Comparison of ENCODE assay signal across 10 cellular contexts in genomic region chr15:45112143-45112591, GRCh38. TPM values are rescaled to one million over a fixed set of nuclear protein-coding genes. Genes with fewer than 3 reads are reported as not detected.
DNase-seq lines count a peak whose midpoint lies in the region; ATAC-seq and TF ChIP-seq lines count a peak whose summit lies in the region.
"Had no signal": no experiment of that assay in that cellular context is flagged by ENCODE, and none has a peak within 500 bp of the region (broad histone marks: within the 10 kb centered on the region; RNA-seq: fewer than 3 reads in every experiment).

No MANE protein-coding gene starts in this region.

- H3K27me3 Mint-ChIP-seq in activated T-cell treated with anti-CD3 and anti-CD28 coated beads, Interleukin-2, amount 50 U/mL, for 4 hours (ENCODE audit: low read depth): peaks cover 78% of the 10 kb centered on the region
- H3K27me3 Mint-ChIP-seq in activated CD8-positive, alpha-beta T cell treated with anti-CD3 and anti-CD28 coated beads for 36 hours: peaks cover 73% of the 10 kb centered on the region
- H3K27me3 Mint-ChIP-seq in stimulated activated naive CD8-positive, alpha-beta T cell treated with anti-CD3 and anti-CD28 coated beads, Interleukin-15, amount 100 ng/mL, for 72 hours: peaks cover 83% of the 10 kb centered on the region

- H3K79me1 ChIP-seq in mesenchymal stem cell (replicated peaks; ENCODE audit: low read length, poor library complexity, severe bottlenecking): no peaks in the 10 kb centered on the region

- H3K36me3 Mint-ChIP-seq in activated T-cell treated with anti-CD3 and anti-CD28 coated beads, Interleukin-2, amount 50 U/mL, for 4 hours (ENCODE audit: insufficient read depth): no peaks in the 10 kb centered on the region
- H3K36me3 Mint-ChIP-seq in activated CD8-positive, alpha-beta T cell treated with anti-CD3 and anti-CD28 coated beads for 36 hours (ENCODE audit: low read depth): no peaks in the 10 kb centered on the region

- peaks cover 11% of the 10 kb centered on the region for H3K4me1 ChIP-seq in iPS-18a (ENCODE audit: control insufficient read depth, low read depth, low read length)
- peaks cover 25% of the 10 kb centered on the region for H3K4me1 ChIP-seq in mesenchymal stem cell (ENCODE audit: control insufficient read depth, insufficient read depth, low read depth, low read length)

- no peak overlapping the region for H4K8ac ChIP-seq in mesenchymal stem cell (ENCODE audit: low read length)

- H3K36me3 ChIP-seq in iPS-18a (ENCODE audit: control insufficient read depth, low read depth, low read length): no peaks in the 10 kb centered on the region
- H3K36me3 ChIP-seq in mesenchymal stem cell (ENCODE audit: control insufficient read depth in 1 of 2, insufficient read depth in 2 of 2, low read depth in 1 of 2, low read length in 2 of 2): no peaks in the 10 kb centered on the region

- CTCF ChIA-PET in activated CD8-positive, alpha-beta T cell treated with anti-CD3 and anti-CD28 coated beads for 36 hours (lab: Charles Lee): interaction anchor here (1.7 to 2.0 kb wide), 2 partner anchors 12 to 15 kb away, joined by 4 to 13 read pairs; no protein-coding TSS in a partner anchor

- POLR2A ChIA-PET in activated CD8-positive, alpha-beta T cell treated with anti-CD3 and anti-CD28 coated beads for 36 hours (lab: Charles Lee): no interaction called here

- H3K18ac ChIP-seq in mesenchymal stem cell (ENCODE audit: low read depth in 1 of 2, low read length in 2 of 2): no peak overlapping the region

- H3K4me1 Mint-ChIP-seq in activated T-cell treated with anti-CD3 and anti-CD28 coated beads, Interleukin-2, amount 50 U/mL, for 4 hours (ENCODE audit: low read depth): peaks cover 39% of the 10 kb centered on the region
- H3K4me1 Mint-ChIP-seq in activated CD8-positive, alpha-beta T cell treated with anti-CD3 and anti-CD28 coated beads for 36 hours (ENCODE audit: low read depth): peaks cover 40% of the 10 kb centered on the region
- H3K4me1 Mint-ChIP-seq in stimulated activated naive CD8-positive, alpha-beta T cell treated with anti-CD3 and anti-CD28 coated beads, Interleukin-15, amount 100 ng/mL, for 72 hours: peaks cover 53% of the 10 kb centered on the region

- no peak overlapping the region for H2AK5ac ChIP-seq in mesenchymal stem cell (ENCODE audit: low read length, severe bottlenecking)

- no peak overlapping the region for H3K4ac ChIP-seq in mesenchymal stem cell (ENCODE audit: low read depth in 1 of 2, low read length in 2 of 2)

- no peak overlapping the region for H3K14ac ChIP-seq in mesenchymal stem cell (ENCODE audit: low read length in 2 of 2)

- H3K4me3 ChIP-seq in iPS-18a (ENCODE audit: low read length): peak overlapping the region; percentile 50
- H3K4me3 ChIP-seq in mesenchymal stem cell (ENCODE audit: insufficient read depth in 1 of 2, low read depth in 1 of 2, low read length in 2 of 2): peak overlapping the region in 1 of 2 experiments; percentile 8

- WGBS in mesenchymal stem cell: 2% methylated on average over 9 of the region's 13 CpGs

- intact Hi-C loops in activated CD8-positive, alpha-beta T cell treated with anti-CD3 and anti-CD28 coated beads for 36 hours (cut with micrococcal nuclease): no loop called here

- H2BK5ac ChIP-seq in mesenchymal stem cell (ENCODE audit: low read depth, low read length, poor library complexity, severe bottlenecking): no peak overlapping the region

- no peak overlapping the region for H2BK120ac ChIP-seq in mesenchymal stem cell (ENCODE audit: low read depth, low read length)

- no peak overlapping the region for H3K23ac ChIP-seq in mesenchymal stem cell (ENCODE audit: low read length in 2 of 2)

- peaks cover 86% of the 10 kb centered on the region for H3K27me3 ChIP-seq in iPS-18a (ENCODE audit: control insufficient read depth, insufficient read depth, low read length)
- H3K27me3 ChIP-seq in mesenchymal stem cell (ENCODE audit: control insufficient read depth in 1 of 2, insufficient read depth in 1 of 2, low read length in 2 of 2): peaks cover 78 to 83% of the 10 kb centered on the region in 2 experiments

- no peak for TF ChIP-seq CTCF in activated CD8-positive, alpha-beta T cell treated with anti-CD3 and anti-CD28 coated beads for 36 hours (IDR thresholded peaks at IDR 0.05)

- H2AFZ ChIP-seq in mesenchymal stem cell (ENCODE audit: low read depth, low read length): no peak overlapping the region

- no peaks in the 10 kb centered on the region for H3K9me3 Mint-ChIP-seq in activated T-cell treated with anti-CD3 and anti-CD28 coated beads, Interleukin-2, amount 50 U/mL, for 4 hours
- H3K9me3 Mint-ChIP-seq in activated CD8-positive, alpha-beta T cell treated with anti-CD3 and anti-CD28 coated beads for 36 hours: no peaks in the 10 kb centered on the region
- no peaks in the 10 kb centered on the region for H3K9me3 Mint-ChIP-seq in stimulated activated naive CD8-positive, alpha-beta T cell treated with anti-CD3 and anti-CD28 coated beads, Interleukin-15, amount 100 ng/mL, for 72 hours
- H3K9me3 Mint-ChIP-seq: activated CD4-positive, alpha-beta T cell treated with anti-CD3 and anti-CD28 coated beads, Interleukin-2, amount 10 ng/mL, durations not matched to agents 7 days and 5 days had no signal

- no peak overlapping the region for H2BK15ac ChIP-seq in mesenchymal stem cell (ENCODE audit: low read depth, poor library complexity, severe bottlenecking)

- H3K27ac Mint-ChIP-seq in activated CD8-positive, alpha-beta T cell treated with anti-CD3 and anti-CD28 coated beads for 36 hours: no peak overlapping the region
- no peak overlapping the region for H3K27ac Mint-ChIP-seq in stimulated activated naive CD8-positive, alpha-beta T cell treated with anti-CD3 and anti-CD28 coated beads, Interleukin-15, amount 100 ng/mL, for 72 hours

- H4K91ac ChIP-seq in mesenchymal stem cell (ENCODE audit: low read length): no peak overlapping the region

- no peak overlapping the region for H2BK12ac ChIP-seq in mesenchymal stem cell (ENCODE audit: low read length in 2 of 2)

- no peak for ATAC-seq in activated T-cell treated with anti-CD3 and anti-CD28 coated beads, Interleukin-2, amount 50 U/mL, for 4 hours
- no peak for ATAC-seq in activated CD8-positive, alpha-beta T cell treated with anti-CD3 and anti-CD28 coated beads for 36 hours
- ATAC-seq in stimulated activated naive CD8-positive, alpha-beta T cell treated with anti-CD3 and anti-CD28 coated beads, Interleukin-15, amount 100 ng/mL, for 72 hours: no peak
- ATAC-seq in HG02870 (IDR thresholded peaks at IDR 0.05; ENCODE audit: unreplicated experiment): no peak

- H3K4me3 Mint-ChIP-seq in activated T-cell treated with anti-CD3 and anti-CD28 coated beads, Interleukin-2, amount 50 U/mL, for 4 hours: peak overlapping the region; percentile 29
- H3K4me3 Mint-ChIP-seq in activated CD8-positive, alpha-beta T cell treated with anti-CD3 and anti-CD28 coated beads for 36 hours: peak overlapping the region; percentile 7
- peak overlapping the region; percentile 54 to 68 for H3K4me3 Mint-ChIP-seq in stimulated activated naive CD8-positive, alpha-beta T cell treated with anti-CD3 and anti-CD28 coated beads, Interleukin-15, amount 100 ng/mL, for 72 hours
- H3K4me3 Mint-ChIP-seq: activated CD4-positive, alpha-beta T cell treated with anti-CD3 and anti-CD28 coated beads, Interleukin-2, amount 10 ng/mL, durations not matched to agents 7 days and 5 days had no signal

- no peak for DNase-seq in activated T-cell treated with anti-CD3 and anti-CD28 coated beads, Interleukin-2, amount 50 U/mL, for 4 hours
- DNase-seq in activated T-cell treated with anti-CD3 and anti-CD28 coated beads for 4 hours: no peak
- no peak for DNase-seq in activated CD8-positive, alpha-beta T cell treated with anti-CD3 and anti-CD28 coated beads for 36 hours
- no peak for DNase-seq in stimulated activated naive CD8-positive, alpha-beta T cell treated with anti-CD3 and anti-CD28 coated beads, Interleukin-15, amount 100 ng/mL, for 72 hours
- no peak for DNase-seq in mesenchymal stem cell
- DNase-seq in activated gamma-delta T cell (lab: John Stamatoyannopoulos, UW): no peak
- DNase-seq: activated CD4-positive, alpha-beta T cell treated with anti-CD3 and anti-CD28 coated beads, Interleukin-2, amount 10 ng/mL, durations not matched to agents 7 days and 5 days had no signal

- H3K9me3 ChIP-seq in iPS-18a (ENCODE audit: control insufficient read depth, low read depth, low read length): no peaks in the 10 kb centered on the region
- no peaks in the 10 kb centered on the region for H3K9me3 ChIP-seq in mesenchymal stem cell (ENCODE audit: control insufficient read depth, low read length)

- H3K9ac ChIP-seq in iPS-18a (ENCODE audit: low read length): no peak overlapping the region
- H3K9ac ChIP-seq in mesenchymal stem cell (ENCODE audit: low read length): no peak overlapping the region

- no peak overlapping the region for H3K27ac ChIP-seq in iPS-18a (ENCODE audit: low read length)
- no peak overlapping the region for H3K27ac ChIP-seq in mesenchymal stem cell (ENCODE audit: low read length, poor library complexity, severe bottlenecking)

- H3K4me2 ChIP-seq in mesenchymal stem cell (ENCODE audit: low read length, poor library complexity, severe bottlenecking): no peak overlapping the region

RNA-seq across cellular contexts. Expression of gene DUOX2, which starts 1.8 kb away (rescaled TPM):
- under 1 TPM; 0.05 to 0.11 (median 0.10) TPM for total RNA-seq in activated T-cell treated with anti-CD3 and anti-CD28 coated beads, Interleukin-2, amount 50 U/mL, for 4 hours
- total RNA-seq in activated CD8-positive, alpha-beta T cell treated with anti-CD3 and anti-CD28 coated beads for 36 hours: under 1 TPM; 0.05 to 0.18 TPM
- polyA plus RNA-seq in mesenchymal stem cell (2013, experiment 1 of 2): not detected
- polyA plus RNA-seq in mesenchymal stem cell (2013, experiment 2 of 2): not detected

RNA-seq across cellular contexts. Expression of gene DUOXA2, which starts 2.0 kb away (rescaled TPM):
- total RNA-seq in activated T-cell treated with anti-CD3 and anti-CD28 coated beads, Interleukin-2, amount 50 U/mL, for 4 hours: not detected
- total RNA-seq in activated CD8-positive, alpha-beta T cell treated with anti-CD3 and anti-CD28 coated beads for 36 hours: not detected
- not detected for polyA plus RNA-seq in mesenchymal stem cell (2013, experiment 1 of 2)
- polyA plus RNA-seq in mesenchymal stem cell (2013, experiment 2 of 2): not detected
- total RNA-seq: activated CD4-positive, alpha-beta T cell treated with anti-CD3 and anti-CD28 coated beads, Interleukin-2, amount 10 ng/mL, durations not matched to agents 7 days and 5 days; lower leg skin had no signal

RNA-seq across cellular contexts. Expression of gene DUOXA1, which starts 17.5 kb away (rescaled TPM):
- under 1 TPM; 0.08 to 0.58 (median 0.24) TPM for total RNA-seq in activated T-cell treated with anti-CD3 and anti-CD28 coated beads, Interleukin-2, amount 50 U/mL, for 4 hours
- total RNA-seq in activated CD8-positive, alpha-beta T cell treated with anti-CD3 and anti-CD28 coated beads for 36 hours: not detected
- not detected for polyA plus RNA-seq in mesenchymal stem cell (2013, experiment 1 of 2)
- not detected for polyA plus RNA-seq in mesenchymal stem cell (2013, experiment 2 of 2)
- total RNA-seq: activated CD4-positive, alpha-beta T cell treated with anti-CD3 and anti-CD28 coated beads, Interleukin-2, amount 10 ng/mL, durations not matched to agents 7 days and 5 days had no signal

RNA-seq across cellular contexts. Expression of gene DUOX1, which starts 17.6 kb away (rescaled TPM):
- under 1 TPM; 0.13 to 0.42 (median 0.22) TPM for total RNA-seq in activated T-cell treated with anti-CD3 and anti-CD28 coated beads, Interleukin-2, amount 50 U/mL, for 4 hours
- total RNA-seq in activated CD8-positive, alpha-beta T cell treated with anti-CD3 and anti-CD28 coated beads for 36 hours: not detected
- polyA plus RNA-seq in mesenchymal stem cell (2013, experiment 1 of 2): not detected
- polyA plus RNA-seq in mesenchymal stem cell (2013, experiment 2 of 2): not detected
- total RNA-seq: activated CD4-positive, alpha-beta T cell treated with anti-CD3 and anti-CD28 coated beads, Interleukin-2, amount 10 ng/mL, durations not matched to agents 7 days and 5 days had no signal

Comparison
In these comparisons a context has a peak if more than half of its experiments do, and no peak if none do; other contexts are left out.
1. H3K4me3 Mint-ChIP-seq: peak in every context shown above with its lines; median percentile 61 in stimulated activated naive CD8-positive, alpha-beta T cell treated with anti-CD3 and anti-CD28 coated beads, Interleukin-15, amount 100 ng/mL, for 72 hours; 29 in activated T-cell treated with anti-CD3 and anti-CD28 coated beads, Interleukin-2, amount 50 U/mL, for 4 hours; 7 in activated CD8-positive, alpha-beta T cell treated with anti-CD3 and anti-CD28 coated beads for 36 hours.